9 cellular contexts compared by ENCODE assay signal in the genomic region with DNA sequence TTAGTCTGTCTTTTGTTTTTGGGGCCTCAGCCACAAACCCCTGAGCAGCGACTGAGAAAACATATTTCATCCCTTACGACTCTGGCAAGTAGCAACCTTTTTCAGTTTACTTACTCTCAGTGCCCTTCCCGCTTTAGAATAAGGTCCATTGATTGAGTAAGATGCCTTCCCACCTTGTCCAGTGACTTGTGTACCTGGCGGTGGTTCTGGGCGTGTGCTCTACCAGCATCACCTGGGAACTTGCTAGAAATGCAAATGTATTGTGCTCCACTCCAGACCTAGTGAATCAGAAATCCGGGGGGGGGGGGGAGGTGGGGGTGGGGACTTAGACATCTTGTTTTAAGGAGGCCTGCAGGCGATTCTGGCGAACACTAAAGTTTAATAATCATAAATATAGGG.
A peak's percentile ranks its signal among the peaks of the same experiment; 100 is the strongest.
DNase-seq lines count a peak whose midpoint lies in the region; ATAC-seq, FAIRE-seq and TF ChIP-seq lines count a peak whose summit lies in the region.
"Had no signal": no experiment of that assay in that cellular context is flagged by ENCODE, and none has a peak within 500 bp of the region (broad histone marks: within the 10 kb centered on the region; RNA-seq: fewer than 3 reads in every experiment).

No MANE protein-coding gene starts in this region.

- ATAC-seq in GM19043 (IDR thresholded peaks at IDR 0.05; ENCODE audit: low read depth, unreplicated experiment) (peak; percentile 19), T-cell (replicated peaks in 1 of 4) (peak in 3 of 4 experiments; percentile 10 to 20 (median 13)), HG03045 (IDR thresholded peaks at IDR 0.05; ENCODE audit: unreplicated experiment) (no peak)

- H3K4me3 ChIP-seq in CD4-positive, alpha-beta memory T cell (ENCODE audit: low read length in 2 of 2): peak overlapping the region; percentile 24 to 55
- H3K4me3 ChIP-seq in prostate gland: no peak overlapping the region

- H3K4me1 Mint-ChIP-seq in CD4-positive, alpha-beta memory T cell: peaks cover 49 to 72% (median 61%) of the 10 kb centered on the region in 4 donors
- H3K4me1 Mint-ChIP-seq in T-cell: peaks cover 66 to 76% (median 67%) of the 10 kb centered on the region in 3 donors
- peaks cover 81 to 83% of the 10 kb centered on the region in 2 donors for H3K4me1 Mint-ChIP-seq in immature natural killer cell

- CTCF ChIA-PET in CD4-positive, alpha-beta memory T cell (lab: Charles Lee; ENCODE audit: partially characterized antibody): interaction anchor here (0.7 to 9.0 kb wide), 47 partner anchors 9 to 440 kb away, joined by 3 to 262 read pairs (median 6); partner anchors contain the start of genes EXTL2 and SLC30A7
- CTCF ChIA-PET in T-cell (lab: Charles Lee): interaction anchor here (0.7 to 6.8 kb wide), 60 partner anchors 8 to 958 kb away, joined by 3 to 170 read pairs (median 5); partner anchors contain the start of gene SLC30A7 (in 1 of the 2)

- no peaks in the 10 kb centered on the region for H3K27me3 Mint-ChIP-seq in CD4-positive, alpha-beta memory T cell
- H3K27me3 Mint-ChIP-seq in T-cell: no peaks in the 10 kb centered on the region
- H3K27me3 Mint-ChIP-seq in immature natural killer cell (ENCODE audit: low read depth in 3 of 3): peaks cover 3 to 19% (median 3%) of the 10 kb centered on the region in 3 donors

- peak overlapping the region; percentile 80 to 88 (median 86) for H3K4me3 Mint-ChIP-seq in CD4-positive, alpha-beta memory T cell
- H3K4me3 Mint-ChIP-seq in T-cell (peak overlapping the region; percentile 78 to 79 (median 79)), immature natural killer cell (peak overlapping the region; percentile 73 to 91 (median 86))

- peaks cover 56% of the 10 kb centered on the region for H3K4me1 ChIP-seq in CD4-positive, alpha-beta memory T cell (ENCODE audit: insufficient read depth, low read length)
- H3K4me1 ChIP-seq in prostate gland (replicated peaks): no peaks in the 10 kb centered on the region

- 14% methylated on average over 8 of the region's 8 CpGs for WGBS in prostate gland

- no peak for TF ChIP-seq POLR2A in prostate gland (IDR thresholded peaks at IDR 0.05)

- no peak for DNase-seq in CD4-positive, alpha-beta memory T cell
- DNase-seq in T-cell (peak in 6 of 34 experiments; percentile 7 to 38 (median 14)), immature natural killer cell (no peak), prostate gland (ENCODE audit: low spot score) (no peak), urothelium cell line (ENCODE audit: low spot score) (no peak), ecto neural progenitor cell (ENCODE audit: low spot score) (no peak)

- TF ChIP-seq CTCF in prostate gland (IDR thresholded peaks at IDR 0.05): no peak

- FAIRE-seq in urothelium cell line (lab: Jason Lieb, UNC): no peak
- FAIRE-seq: HTR-8/SVneo had no signal

- POLR2A ChIA-PET in CD4-positive, alpha-beta memory T cell (lab: Charles Lee; ENCODE audit: partially characterized antibody): interaction anchor here (0.7 to 4.8 kb wide), 40 partner anchors 9 to 957 kb away, joined by 3 to 75 read pairs (median 5); partner anchors contain the start of genes CDC14A, EXTL2, S1PR1 and SLC30A7
- POLR2A ChIA-PET in T-cell (lab: Charles Lee): interaction anchor here (0.6 to 2.0 kb wide), 13 partner anchors 9 to 412 kb away, joined by 3 to 11 read pairs (median 5); no protein-coding TSS in a partner anchor

- no peaks in the 10 kb centered on the region for H3K36me3 ChIP-seq in CD4-positive, alpha-beta memory T cell (ENCODE audit: insufficient read depth, low read length)
- no peaks in the 10 kb centered on the region for H3K36me3 ChIP-seq in prostate gland

- no peaks in the 10 kb centered on the region for H3K27me3 ChIP-seq in CD4-positive, alpha-beta memory T cell (ENCODE audit: insufficient read depth, low read length)
- H3K27me3 ChIP-seq in prostate gland (replicated peaks; ENCODE audit: insufficient read depth): no peaks in the 10 kb centered on the region

- H3K27ac ChIP-seq in CD4-positive, alpha-beta memory T cell (ENCODE audit: low read depth, low read length): peak overlapping the region; percentile 79
- no peak overlapping the region for H3K27ac ChIP-seq in prostate gland

- H3K9me3 ChIP-seq in CD4-positive, alpha-beta memory T cell (ENCODE audit: control insufficient read depth in 1 of 2, low read length in 2 of 2): no peaks in the 10 kb centered on the region
- no peaks in the 10 kb centered on the region for H3K9me3 ChIP-seq in prostate gland

- intact Hi-C loops in CD4-positive, alpha-beta memory T cell (cut with micrococcal nuclease): loop anchor here (1.0 kb wide), 5 partner anchors 14 to 258 kb away; no protein-coding TSS in a partner anchor
- intact Hi-C loops in prostate gland (cut with DNase I): loop anchor here (5.0 kb wide), 1 partner anchor 48 kb away; no protein-coding TSS in a partner anchor

- no peaks in the 10 kb centered on the region for H3K9me3 Mint-ChIP-seq in CD4-positive, alpha-beta memory T cell
- no peaks in the 10 kb centered on the region for H3K9me3 Mint-ChIP-seq in T-cell
- no peaks in the 10 kb centered on the region for H3K9me3 Mint-ChIP-seq in immature natural killer cell

- H3K36me3 Mint-ChIP-seq in CD4-positive, alpha-beta memory T cell: peaks cover 0 to 1% of the 10 kb centered on the region in 2 donors
- H3K36me3 Mint-ChIP-seq in T-cell (no peaks in the 10 kb centered on the region), immature natural killer cell (peaks cover 0 to 5% (median 3%) of the 10 kb centered on the region in 3 donors)

- H3K27ac Mint-ChIP-seq in CD4-positive, alpha-beta memory T cell: peak overlapping the region; percentile 97 to 99 (median 98)
- peak overlapping the region; percentile 97 to 98 for H3K27ac Mint-ChIP-seq in T-cell
- peak overlapping the region; percentile 93 to 98 (median 97) for H3K27ac Mint-ChIP-seq in immature natural killer cell

Comparison
In these comparisons a context has a peak if more than half of its experiments do, and no peak if none do; other contexts are left out.
1. H3K4me3 ChIP-seq: peak in CD4-positive, alpha-beta memory T cell (2 of 2); none in prostate gland (0 of 2).
2. Peak in every context shown above with its lines, with median percentiles within 50 percentile points of each other: H3K27ac Mint-ChIP-seq and H3K4me3 Mint-ChIP-seq.